Comparison of ENCODE assay signal across 14 cellular contexts in the genomic region with DNA sequence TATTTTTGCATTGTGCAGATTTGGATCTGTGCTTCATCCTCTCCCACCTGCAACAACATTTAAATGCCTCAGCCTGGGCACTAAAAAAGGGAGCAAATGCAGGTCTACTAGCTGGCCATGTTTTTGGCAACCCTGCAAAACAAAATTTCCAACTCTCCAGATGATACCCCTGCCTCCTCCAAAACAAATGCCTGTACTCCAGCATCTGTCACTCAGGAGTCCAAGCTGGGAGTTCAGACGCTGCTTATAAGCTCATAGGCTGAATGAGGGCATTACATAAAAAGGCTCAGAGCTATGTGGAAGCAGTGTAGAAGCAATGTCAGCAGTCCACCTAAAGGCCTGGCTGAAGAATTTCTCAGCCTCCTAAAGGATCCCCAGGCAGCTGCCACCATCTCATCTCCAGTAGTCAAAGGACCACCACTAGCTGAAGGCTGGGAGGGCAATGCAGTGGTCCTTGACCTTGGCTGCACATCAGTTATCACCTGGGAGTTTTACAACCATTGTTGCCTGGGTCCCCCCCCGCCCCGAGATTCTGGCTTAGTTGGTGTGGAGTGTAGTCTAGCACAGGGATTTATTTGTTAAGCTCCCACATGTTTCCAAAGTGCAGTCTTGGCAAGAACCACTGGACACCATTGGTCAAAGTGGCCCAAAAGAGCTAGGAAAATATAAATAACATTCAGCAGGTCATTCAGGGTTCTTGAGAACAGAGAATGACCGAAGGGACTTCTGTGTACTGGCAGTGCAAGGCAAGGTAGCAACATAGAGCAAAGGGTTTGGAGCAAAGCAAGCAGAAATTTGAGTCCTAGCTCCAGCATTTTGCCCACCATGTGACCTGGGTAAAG. TPM values are rescaled to one million over a fixed set of nuclear protein-coding genes. Genes with fewer than 3 reads are reported as not detected.
A peak's percentile ranks its signal among the peaks of the same experiment; 100 is the strongest.
DNase-seq lines count a peak whose midpoint lies in the region; ATAC-seq, FAIRE-seq and TF ChIP-seq lines count a peak whose summit lies in the region.
"Had no signal": no experiment of that assay in that cellular context is flagged by ENCODE, and none has a peak within 500 bp of the region (broad histone marks: within the 10 kb centered on the region; RNA-seq: fewer than 3 reads in every experiment).

No MANE protein-coding gene starts in this region.

- H3K27ac ChIP-seq in naive thymus-derived CD4-positive, alpha-beta T cell (ENCODE audit: low read depth, low read length): peak overlapping the region; percentile 86
- H3K27ac ChIP-seq in vagina (peak overlapping the region; percentile 96), GM23248 (no peak overlapping the region)
- H3K27ac ChIP-seq: SK-N-MC, VCaP had no signal

- no peaks in the 10 kb centered on the region for H3K27me3 ChIP-seq in naive thymus-derived CD4-positive, alpha-beta T cell (ENCODE audit: control insufficient read depth in 2 of 2, insufficient read depth in 2 of 2, low read length in 2 of 2)
- H3K27me3 ChIP-seq in vagina (no peaks in the 10 kb centered on the region), GM23248 (replicated peaks; ENCODE audit: insufficient read depth) (no peaks in the 10 kb centered on the region)

- H3K36me3 ChIP-seq in naive thymus-derived CD4-positive, alpha-beta T cell (ENCODE audit: control insufficient read depth in 2 of 3, insufficient read depth in 3 of 3, low read length in 3 of 3): peaks cover 0 to 17% (median 8%) of the 10 kb centered on the region in 3 experiments
- no peaks in the 10 kb centered on the region for H3K36me3 ChIP-seq in vagina
- no peaks in the 10 kb centered on the region for H3K36me3 ChIP-seq in GM23248 (ENCODE audit: low read depth)

- H2AFZ ChIP-seq in GM23248: no peak overlapping the region

- no peaks in the 10 kb centered on the region for H3K9me3 Mint-ChIP-seq in natural killer cell
- no peaks in the 10 kb centered on the region for H3K9me3 Mint-ChIP-seq in natural killer cell treated with Interleukin-12 subunit alpha and Interleukin-12 subunit beta and Interleukin-15 and Interleukin-18, amount 100 ng/mL, for 72 hours
- no peaks in the 10 kb centered on the region for H3K9me3 Mint-ChIP-seq in activated naive CD8-positive, alpha-beta T cell (ENCODE audit: low read depth)
- no peaks in the 10 kb centered on the region for H3K9me3 Mint-ChIP-seq in naive thymus-derived CD4-positive, alpha-beta T cell
- H3K9me3 Mint-ChIP-seq: type B pancreatic cell had no signal

- intact Hi-C loops in natural killer cell (cut with micrococcal nuclease) (no loop called here), vagina (cut with DNase I) (no loop called here)
- intact Hi-C loops in naive thymus-derived CD4-positive, alpha-beta T cell (cut with micrococcal nuclease): loop anchor here in 1 of 2 donors (10.0 kb wide), 1 partner anchor 617 kb away; the partner anchor contains the start of gene H3-3A

- peak overlapping the region; percentile 97 to 99 for H3K27ac Mint-ChIP-seq in natural killer cell
- peak overlapping the region in 1 of 2 donors; percentile 87 for H3K27ac Mint-ChIP-seq in natural killer cell treated with Interleukin-12 subunit alpha and Interleukin-12 subunit beta and Interleukin-15 and Interleukin-18, amount 100 ng/mL, for 72 hours
- peak overlapping the region; percentile 99 for H3K27ac Mint-ChIP-seq in activated naive CD8-positive, alpha-beta T cell
- H3K27ac Mint-ChIP-seq in naive thymus-derived CD4-positive, alpha-beta T cell: peak overlapping the region; percentile 46 to 100 (median 99)

- peaks cover 9% of the 10 kb centered on the region for H3F3A ChIP-seq in GM23248 (ENCODE audit: insufficient read depth)

- POLR2A ChIA-PET in naive thymus-derived CD4-positive, alpha-beta T cell (lab: Charles Lee): interaction anchor here (0.7 to 16.9 kb wide), 13 partner anchors 11 to 58 kb away, joined by 3 to 276 read pairs (median 4); partner anchors contain the start of gene ITPKB

- no peak for FAIRE-seq in frontal cortex (lab: Jason Lieb, UNC)
- FAIRE-seq: astrocyte had no signal

- no peaks in the 10 kb centered on the region for H3K9me3 ChIP-seq in naive thymus-derived CD4-positive, alpha-beta T cell (ENCODE audit: control insufficient read depth in 2 of 3, low read length in 3 of 3)
- H3K9me3 ChIP-seq in vagina (no peaks in the 10 kb centered on the region), GM23248 (ENCODE audit: low read depth) (no peaks in the 10 kb centered on the region)

- H3K4me1 Mint-ChIP-seq in natural killer cell: peaks cover 98 to 99% of the 10 kb centered on the region in 2 donors
- H3K4me1 Mint-ChIP-seq in natural killer cell treated with Interleukin-12 subunit alpha and Interleukin-12 subunit beta and Interleukin-15 and Interleukin-18, amount 100 ng/mL, for 72 hours (ENCODE audit: low read depth in 2 of 2): peaks cover 85 to 93% of the 10 kb centered on the region in 2 donors
- peaks cover 99% of the 10 kb centered on the region for H3K4me1 Mint-ChIP-seq in activated naive CD8-positive, alpha-beta T cell (ENCODE audit: low read depth)
- peaks cover 86 to 100% (median 99%) of the 10 kb centered on the region in 7 donors for H3K4me1 Mint-ChIP-seq in naive thymus-derived CD4-positive, alpha-beta T cell

- ATAC-seq in natural killer cell: no peak
- ATAC-seq in natural killer cell treated with Interleukin-12 subunit alpha and Interleukin-12 subunit beta and Interleukin-15 and Interleukin-18, amount 100 ng/mL, for 72 hours: no peak
- no peak for ATAC-seq in naive thymus-derived CD4-positive, alpha-beta T cell
- no peak for ATAC-seq in HG03045 (IDR thresholded peaks at IDR 0.05; ENCODE audit: unreplicated experiment)

- peaks cover 85 to 98% of the 10 kb centered on the region in 2 donors for H3K4me1 ChIP-seq in naive thymus-derived CD4-positive, alpha-beta T cell (ENCODE audit: control insufficient read depth in 2 of 2, insufficient read depth in 2 of 2, low read length in 2 of 2)
- peaks cover 94% of the 10 kb centered on the region for H3K4me1 ChIP-seq in vagina
- H3K4me1 ChIP-seq in GM23248 (ENCODE audit: insufficient read depth): peaks cover 13% of the 10 kb centered on the region

- 88 to 96% methylated on average over 4 of the region's 4 CpGs for WGBS in GM23248 (ENCODE audit: low coverage in 1 of 2, low lambda C conversion rate in 2 of 2, missing lambda C conversion rate in 2 of 2), 2 experiments

- no peak for TF ChIP-seq POLR2A in vagina (IDR thresholded peaks at IDR 0.05)

- no peak overlapping the region for H3K4me3 ChIP-seq in naive thymus-derived CD4-positive, alpha-beta T cell (ENCODE audit: low read length)
- no peak overlapping the region for H3K4me3 ChIP-seq in vagina
- no peak overlapping the region for H3K4me3 ChIP-seq in GM23248
- H3K4me3 ChIP-seq: SK-N-MC had no signal

- no peak overlapping the region for H3K4me3 Mint-ChIP-seq in natural killer cell
- H3K4me3 Mint-ChIP-seq in natural killer cell treated with Interleukin-12 subunit alpha and Interleukin-12 subunit beta and Interleukin-15 and Interleukin-18, amount 100 ng/mL, for 72 hours: no peak overlapping the region
- no peak overlapping the region for H3K4me3 Mint-ChIP-seq in activated naive CD8-positive, alpha-beta T cell
- peak overlapping the region in 8 of 10 donors; percentile 8 to 89 (median 46) for H3K4me3 Mint-ChIP-seq in naive thymus-derived CD4-positive, alpha-beta T cell

- no peaks in the 10 kb centered on the region for H4K20me1 ChIP-seq in GM23248 (ENCODE audit: insufficient read depth)

- H3K9ac ChIP-seq in GM23248: no peak overlapping the region

- DNase-seq in natural killer cell (no peak), vagina (ENCODE audit: extremely low spot score in 2 of 2) (no peak), GM23248 (no peak), frontal cortex (ENCODE audit: low spot score in 2 of 2) (no peak)
- DNase-seq in natural killer cell treated with Interleukin-12 subunit alpha and Interleukin-12 subunit beta and Interleukin-15 and Interleukin-18, amount 100 ng/mL, for 72 hours (ENCODE audit: low spot score): no peak
- DNase-seq in naive thymus-derived CD4-positive, alpha-beta T cell: no peak
- DNase-seq: effector CD4-positive, alpha-beta T cell; MM.1S had no signal

- H3K4me2 ChIP-seq in GM23248 (ENCODE audit: unreplicated experiment): no peak overlapping the region

- H3K36me3 Mint-ChIP-seq in natural killer cell: no peaks in the 10 kb centered on the region
- peaks cover 4% of the 10 kb centered on the region for H3K36me3 Mint-ChIP-seq in natural killer cell treated with Interleukin-12 subunit alpha and Interleukin-12 subunit beta and Interleukin-15 and Interleukin-18, amount 100 ng/mL, for 72 hours
- H3K36me3 Mint-ChIP-seq in activated naive CD8-positive, alpha-beta T cell: peaks cover 10% of the 10 kb centered on the region
- H3K36me3 Mint-ChIP-seq in naive thymus-derived CD4-positive, alpha-beta T cell: peaks cover 4 to 29% (median 15%) of the 10 kb centered on the region in 5 donors

- TF ChIP-seq CTCF in natural killer cell (IDR thresholded peaks at IDR 0.05) (no peak), vagina (IDR thresholded peaks at IDR 0.05) (no peak)

- no peaks in the 10 kb centered on the region for H3K27me3 Mint-ChIP-seq in natural killer cell (ENCODE audit: low read depth in 2 of 2)
- no peaks in the 10 kb centered on the region for H3K27me3 Mint-ChIP-seq in natural killer cell treated with Interleukin-12 subunit alpha and Interleukin-12 subunit beta and Interleukin-15 and Interleukin-18, amount 100 ng/mL, for 72 hours
- H3K27me3 Mint-ChIP-seq in activated naive CD8-positive, alpha-beta T cell: no peaks in the 10 kb centered on the region
- H3K27me3 Mint-ChIP-seq in naive thymus-derived CD4-positive, alpha-beta T cell: no peaks in the 10 kb centered on the region
- H3K27me3 Mint-ChIP-seq: type B pancreatic cell had no signal

- CTCF ChIA-PET in naive thymus-derived CD4-positive, alpha-beta T cell (lab: Charles Lee): interaction anchor here (0.6 to 1.3 kb wide), 2 partner anchors 30 to 257 kb away, joined by 3 to 4 read pairs; no protein-coding TSS in a partner anchor

- no peaks in the 10 kb centered on the region for H3K79me2 ChIP-seq in GM23248 (ENCODE audit: insufficient read depth)

- no peaks in the 10 kb centered on the region for H3K9me2 ChIP-seq in GM23248 (ENCODE audit: insufficient read depth)

- in situ Hi-C loops in GM23248 (cut with MboI): no loop called here

RNA-seq across cellular contexts. Expression of gene ITPKB, which starts 57.2 kb away (rescaled TPM):
- total RNA-seq in natural killer cell (100 to 1,000 TPM in 1 of 3 donors, 10 to 100 TPM in 2; 92.2 to 133 (median 99.0) TPM), vagina (31.7 TPM), frontal cortex (3.3 TPM)
- 10 to 100 TPM; 27.2 to 35.2 TPM for total RNA-seq in natural killer cell treated with Interleukin-12 subunit alpha and Interleukin-12 subunit beta and Interleukin-15 and Interleukin-18, amount 100 ng/mL, for 72 hours
- total RNA-seq in naive thymus-derived CD4-positive, alpha-beta T cell: 100 to 1,000 TPM in 4 of 5 experiments, 10 to 100 TPM in 1; 51.7 to 429 (median 199) TPM
- polyA plus RNA-seq in naive thymus-derived CD4-positive, alpha-beta T cell: 10 to 100 TPM; 81.0 to 86.8 TPM
- total RNA-seq in GM23248 (2014; rRNA removed; shearing (Covaris generic)): 0.86 and 1.6 TPM in 2 replicates
- polyA plus RNA-seq in GM23248 (2016; fragmentation: Nextera tagmentation; extraction: Ambion mirVana): 0.26 and 0.33 TPM in 2 replicates

Comparison
In these comparisons a context has a peak if more than half of its experiments do, and no peak if none do; other contexts are left out.
1. H3K4me3 Mint-ChIP-seq: peak in naive thymus-derived CD4-positive, alpha-beta T cell (8 of 10); none in natural killer cell (single experiment), natural killer cell treated with Interleukin-12 subunit alpha and Interleukin-12 subunit beta and Interleukin-15 and Interleukin-18, amount 100 ng/mL, for 72 hours (single experiment) and activated naive CD8-positive, alpha-beta T cell (single experiment).